In genomic region chr10:133422821-133423771, GRCh38 we compare ENCODE assay signal across 9 cellular contexts. TPM values are rescaled to one million over a fixed set of nuclear protein-coding genes. Genes with fewer than 3 reads are reported as not detected.
DNase-seq lines count a peak whose midpoint lies in the region; ATAC-seq, FAIRE-seq and TF ChIP-seq lines count a peak whose summit lies in the region.
"Had no signal": no experiment of that assay in that cellular context is flagged by ENCODE, and none has a peak within 500 bp of the region (broad histone marks: within the 10 kb centered on the region; RNA-seq: fewer than 3 reads in every experiment).

No MANE protein-coding gene starts in this region.

- peaks cover 27% of the 10 kb centered on the region for H3K36me3 Mint-ChIP-seq in MCF 10A (ENCODE audit: insufficient read depth, unreplicated experiment)

- H3K4me3 ChIP-seq in breast epithelium (peak overlapping the region in 2 of 3 donors; percentile 21 to 59), GM12878 (no peak overlapping the region), right lobe of liver (no peak overlapping the region), upper lobe of right lung (no peak overlapping the region), testis (no peak overlapping the region)

- POLR2A ChIA-PET in MCF 10A (lab: Yijun Ruan, JAX) (no interaction called here), GM12878 (lab: Charles Lee) (interaction anchor here (0.5 kb wide), 1 partner anchor 21 kb away, joined by 3 read pairs; no protein-coding TSS in a partner anchor)

- BruUV-seq in MCF 10A (replicated peaks; lab: Mats Ljungman, UMichigan) = no TSS peak
- no TSS peak for BruUV-seq in GM12878 (replicated peaks; lab: Mats Ljungman, UMichigan)

- no peaks in the 10 kb centered on the region for H3K9me3 Mint-ChIP-seq in MCF 10A (ENCODE audit: unreplicated experiment)

- peaks cover 0 to 3% of the 10 kb centered on the region in 2 donors for H3K27me3 ChIP-seq in breast epithelium
- no peaks in the 10 kb centered on the region for H3K27me3 ChIP-seq in GM12878 (replicated peaks in 1 of 2; ENCODE audit: control insufficient read depth in 2 of 2, insufficient read depth in 2 of 2, low read length in 1 of 2)
- H3K27me3 ChIP-seq in right lobe of liver = no peaks in the 10 kb centered on the region
- H3K27me3 ChIP-seq in upper lobe of right lung = peaks cover 6% of the 10 kb centered on the region
- H3K27me3 ChIP-seq in testis = no peaks in the 10 kb centered on the region

- H3K27ac Mint-ChIP-seq in MCF 10A (ENCODE audit: low read depth, unreplicated experiment) = no peak overlapping the region

- no peak overlapping the region for H3K9ac ChIP-seq in GM12878 (ENCODE audit: control insufficient read depth, insufficient read depth, low read length)

- ATAC-seq in GM12878 = peak; percentile 11
- peak; percentile 13 to 31 (median 28) for ATAC-seq in right lobe of liver
- ATAC-seq in upper lobe of right lung = peak; percentile 9

- no peak for FAIRE-seq in GM12878 (lab: Jason Lieb, UNC)

- 0 out of 2 replicates have a peak overlapping the region, but pooled peaks have one; percentile 3 for H3K4me2 ChIP-seq in GM12878 (ENCODE audit: control insufficient read depth, insufficient read depth)

- in situ Hi-C loops in GM12878 (cut with MboI) = loop anchor here (5.0 kb wide), 1 partner anchor 149 kb away; no protein-coding TSS in a partner anchor

- H4K20me1 ChIP-seq in GM12878 (ENCODE audit: control insufficient read depth, insufficient read depth) = no peaks in the 10 kb centered on the region

- TF ChIP-seq POLR2A in breast epithelium (IDR thresholded peaks at IDR 0.05) = no peak
- TF ChIP-seq POLR2A in GM12878 (IDR thresholded peaks at IDR 0.05; ENCODE audit: low read depth, low read length) = peak; percentile 58
- TF ChIP-seq POLR2A in right lobe of liver (IDR thresholded peaks at IDR 0.05) = no peak
- TF ChIP-seq POLR2A in testis (IDR thresholded peaks at IDR 0.05) = no peak

- DNase-seq in breast epithelium (ENCODE audit: low spot score in 2 of 2) = no peak
- DNase-seq in MCF 10A (ENCODE audit: unreplicated experiment) = no peak
- DNase-seq in GM12878 (ENCODE audit: low read depth, low spot score) = no peak
- peak in 1 of 3 donors; percentile 50 for DNase-seq in right lobe of liver
- DNase-seq in upper lobe of right lung = peak; percentile 63
- no peak for DNase-seq in testis
- DNase-seq in MV-4-11 (lab: John Stamatoyannopoulos, UW) = no peak
- no peak for DNase-seq in T1000 (lab: John Stamatoyannopoulos, UW)
- DNase-seq: NCI-H1694 had no signal

- no peak for TF ChIP-seq EP300 in GM12878 (IDR thresholded peaks at IDR 0.05; ENCODE audit: borderline replicate concordance in 1 of 2, control insufficient read depth in 1 of 2, low read depth in 2 of 2, low read length in 2 of 2)

- no peaks in the 10 kb centered on the region for H3K4me1 Mint-ChIP-seq in MCF 10A (ENCODE audit: insufficient read depth, unreplicated experiment)

- H3K79me2 ChIP-seq in GM12878 (ENCODE audit: control insufficient read depth, insufficient read depth, low read length) = no peaks in the 10 kb centered on the region

- H3K27me3 Mint-ChIP-seq in MCF 10A (ENCODE audit: insufficient read depth, unreplicated experiment) = no peaks in the 10 kb centered on the region

- RAD21 ChIA-PET in GM12878 (lab: Charles Lee; ENCODE audit: unreplicated experiment) = no interaction called here

- WGBS in GM12878 (ENCODE audit: insufficient coverage, insufficient replicate concordance, low lambda C conversion rate, missing lambda C conversion rate) = 27% methylated on average over 39 of the region's 88 CpGs
- WGBS in right lobe of liver (ENCODE audit: insufficient coverage, low coverage, low lambda C conversion rate, missing lambda C conversion rate) = 51% methylated on average over 5 of the region's 88 CpGs
- 18 to 26% methylated on average over 19 to 42 of the region's 88 CpGs for WGBS in testis, 2 donors

- H3K27ac ChIP-seq in breast epithelium = no peak overlapping the region
- H3K27ac ChIP-seq in GM12878 (ENCODE audit: control insufficient read depth, insufficient read depth) = no peak overlapping the region
- no peak overlapping the region for H3K27ac ChIP-seq in right lobe of liver
- no peak overlapping the region for H3K27ac ChIP-seq in upper lobe of right lung
- H3K27ac ChIP-seq in testis = no peak overlapping the region

- intact Hi-C loops in breast epithelium (cut with DNase I; ENCODE audit: low total_unique reads) (no loop called here), MCF 10A (cut with micrococcal nuclease) (no loop called here), GM12878 (cut with micrococcal nuclease; ENCODE audit: unreplicated experiment) (no loop called here), right lobe of liver (cut with DNase I) (loop anchor here in 1 of 2 donors (10.0 kb wide), 1 partner anchor 152 kb away; no protein-coding TSS in a partner anchor), upper lobe of right lung (cut with DNase I) (no loop called here), testis (cut with DNase I; ENCODE audit: low total_unique reads) (loop anchor here (10.0 kb wide), 1 partner anchor 152 kb away; no protein-coding TSS in a partner anchor)

- SMC1A ChIA-PET in GM12878 (lab: Charles Lee; ENCODE audit: uncharacterized antibody, unreplicated experiment) = no interaction called here

- no peak for TF ChIP-seq CTCF in breast epithelium (IDR thresholded peaks at IDR 0.05)
- TF ChIP-seq CTCF in MCF 10A (IDR thresholded peaks at IDR 0.05; ENCODE audit: unreplicated experiment) = no peak
- TF ChIP-seq CTCF in GM12878 (IDR thresholded peaks at IDR 0.05 in 2 of 3, conservative IDR thresholded peaks at IDR 0.05 in 1 of 3; ENCODE audit: control insufficient read depth in 2 of 3, extremely low read depth in 1 of 3, insufficient read depth in 1 of 3, low read depth in 3 of 3, low read length in 3 of 3) = no peak
- TF ChIP-seq CTCF in right lobe of liver (IDR thresholded peaks at IDR 0.05) = no peak
- TF ChIP-seq CTCF in upper lobe of right lung (IDR thresholded peaks at IDR 0.05) = no peak
- TF ChIP-seq CTCF in testis (IDR thresholded peaks at IDR 0.05) = no peak

- CTCF ChIA-PET in MCF 10A (lab: Yijun Ruan, JAX) = interaction anchor here (0.7 kb wide), 1 partner anchor 12 kb away, joined by 3 read pairs; no protein-coding TSS in a partner anchor
- CTCF ChIA-PET in GM12878 (lab: Yijun Ruan, JAX) = no interaction called here

- H2AFZ ChIP-seq in GM12878 (ENCODE audit: control insufficient read depth, low read depth, low read length) = no peak overlapping the region

- no peak for TF ChIP-seq RAD21 in GM12878 (IDR thresholded peaks at IDR 0.05; ENCODE audit: insufficient read depth, low read depth, low read length)

- H3K36me3 ChIP-seq in breast epithelium (no peaks in the 10 kb centered on the region), GM12878 (ENCODE audit: control insufficient read depth in 2 of 2, insufficient read depth in 2 of 2, low read length in 1 of 2) (peaks cover 2 to 17% of the 10 kb centered on the region in 2 experiments; a peak in 3 of 4 replicates), right lobe of liver (no peaks in the 10 kb centered on the region), upper lobe of right lung (peaks cover 19% of the 10 kb centered on the region), testis (ENCODE audit: low read depth, missing control alignments) (no peaks in the 10 kb centered on the region)

- H3K4me1 ChIP-seq in breast epithelium (no peaks in the 10 kb centered on the region), GM12878 (ENCODE audit: control insufficient read depth, insufficient read depth, low read length) (no peaks in the 10 kb centered on the region), right lobe of liver (no peaks in the 10 kb centered on the region), upper lobe of right lung (no peaks in the 10 kb centered on the region), testis (no peaks in the 10 kb centered on the region)

- no peak overlapping the region for H3K4me3 Mint-ChIP-seq in MCF 10A (ENCODE audit: unreplicated experiment)

- H3K9me3 ChIP-seq in breast epithelium = no peaks in the 10 kb centered on the region
- no peaks in the 10 kb centered on the region for H3K9me3 ChIP-seq in GM12878 (replicated peaks; ENCODE audit: control insufficient read depth, insufficient read depth, low read length)
- H3K9me3 ChIP-seq in right lobe of liver = no peaks in the 10 kb centered on the region
- no peaks in the 10 kb centered on the region for H3K9me3 ChIP-seq in upper lobe of right lung
- no peaks in the 10 kb centered on the region for H3K9me3 ChIP-seq in testis

RNA-seq across cellular contexts. Expression of gene SPRN, which starts 1.3 kb away (rescaled TPM):
- total RNA-seq in breast epithelium (under 1 TPM in 1 of 3 donors, not detected in 2; 0.33 TPM), MCF 10A (2022) (not detected in 2 replicates), GM12878 (2014; rRNA removed) (not detected in 2 replicates), GM12878 (2014; rRNA removed; fragmentation: Illumina TruSeq; extraction: Trizol) (not detected in 2 replicates), GM12878 (2021) (not detected in 2 replicates), right lobe of liver (10 to 100 TPM in 2 of 6 experiments, under 1 TPM in 3, not detected in 1; 0.07 to 15.1 (median 0.11) TPM), upper lobe of right lung (not detected), testis (1 to 10 TPM; 1.7 to 1.8 TPM)
- total RNA-seq in GM12878 (2013; cell fraction: nucleolus; rRNA removed) = not detected in 2 replicates
- polyA plus RNA-seq in GM12878 (2011; ENCODE audit: low read depth) = 0.42 TPM
- polyA plus RNA-seq in GM12878 (2011; rRNA removed) (not detected in 2 replicates), GM12878 (2014; fragmentation: Illumina TruSeq; extraction: Trizol) (not detected in 2 replicates), GM12878 (2014; fragmentation: Nextera tagmentation; extraction: Ambion mirVana) (under 1 TPM; 0.03 to 0.15 TPM), GM12878 (2014; rRNA removed) (not detected in 2 replicates), GM12878 (2016; fragmentation: Nextera tagmentation; extraction: Ambion mirVana) (under 1 TPM; 0.78 to 0.96 TPM), testis (ENCODE audit: insufficient read depth, low read depth, low replicate concordance) (2.7 TPM)
- polyA plus RNA-seq in GM12878 (2011; cell fraction: cytosol; rRNA removed) = not detected in 2 replicates
- not detected in 2 replicates for polyA plus RNA-seq in GM12878 (2011; cell fraction: nucleus; rRNA removed)
- polyA plus RNA-seq in GM12878 (2012) = 0.83 and 0.89 TPM in 2 replicates
- not detected in 2 replicates for polyA minus RNA-seq in GM12878 (2011; rRNA and poly(A)+ RNA removed)
- not detected in 2 replicates for polyA minus RNA-seq in GM12878 (2011; cell fraction: cytosol; rRNA and poly(A)+ RNA removed)
- polyA minus RNA-seq in GM12878 (2011; cell fraction: nucleus; rRNA and poly(A)+ RNA removed) = not detected in 2 replicates

RNA-seq across cellular contexts. Expression of gene MTG1, which starts 29.1 kb away (rescaled TPM):
- 10 to 100 TPM; 22.9 to 56.4 (median 37.0) TPM for total RNA-seq in breast epithelium
- 71.6 and 74.3 TPM in 2 replicates for total RNA-seq in MCF 10A (2022)
- total RNA-seq in GM12878 (2013; cell fraction: nucleolus; rRNA removed) = 107 and 127 TPM in 2 replicates
- total RNA-seq in GM12878 (2014; rRNA removed) = 39.6 and 46.6 TPM in 2 replicates
- 34.4 and 41.6 TPM in 2 replicates for total RNA-seq in GM12878 (2014; rRNA removed; fragmentation: Illumina TruSeq; extraction: Trizol)
- total RNA-seq in GM12878 (2021) = 52.8 and 65.8 TPM in 2 replicates
- 17.0 TPM for polyA plus RNA-seq in GM12878 (2011; ENCODE audit: low read depth)
- polyA plus RNA-seq in GM12878 (2011; rRNA removed) = 50.7 and 64.1 TPM in 2 replicates
- 76.9 and 109 TPM in 2 replicates for polyA plus RNA-seq in GM12878 (2011; cell fraction: cytosol; rRNA removed)
- 240 and 347 TPM in 2 replicates for polyA plus RNA-seq in GM12878 (2011; cell fraction: nucleus; rRNA removed)
- 27.9 and 29.1 TPM in 2 replicates for polyA plus RNA-seq in GM12878 (2012)
- polyA plus RNA-seq in GM12878 (2014; fragmentation: Illumina TruSeq; extraction: Trizol) = 46.0 and 60.9 TPM in 2 replicates
- 1 to 10 TPM; 6.2 to 9.2 TPM for polyA plus RNA-seq in GM12878 (2014; fragmentation: Nextera tagmentation; extraction: Ambion mirVana)
- 92.6 and 95.2 TPM in 2 replicates for polyA plus RNA-seq in GM12878 (2014; rRNA removed)
- 100 to 1,000 TPM; 102 to 104 TPM for polyA plus RNA-seq in GM12878 (2016; fragmentation: Nextera tagmentation; extraction: Ambion mirVana)
- polyA minus RNA-seq in GM12878 (2011; rRNA and poly(A)+ RNA removed) = 53.0 and 56.3 TPM in 2 replicates
- 17.9 and 18.8 TPM in 2 replicates for polyA minus RNA-seq in GM12878 (2011; cell fraction: cytosol; rRNA and poly(A)+ RNA removed)
- 34.3 and 67.6 TPM in 2 replicates for polyA minus RNA-seq in GM12878 (2011; cell fraction: nucleus; rRNA and poly(A)+ RNA removed)
- 10 to 100 TPM; 25.1 to 45.7 (median 34.5) TPM for total RNA-seq in right lobe of liver
- total RNA-seq in upper lobe of right lung = 33.0 TPM
- total RNA-seq in testis = 10 to 100 TPM; 72.9 to 84.8 TPM
- 76.1 TPM for polyA plus RNA-seq in testis (ENCODE audit: insufficient read depth, low read depth, low replicate concordance)

RNA-seq across cellular contexts. Expression of gene SCART1, which starts 30.6 kb away (rescaled TPM):
- total RNA-seq in breast epithelium (1 to 10 TPM; 1.4 to 3.7 (median 2.9) TPM), MCF 10A (2022) (0.93 and 1.3 TPM in 2 replicates), GM12878 (2014; rRNA removed) (0.60 and 0.62 TPM in 2 replicates), GM12878 (2014; rRNA removed; fragmentation: Illumina TruSeq; extraction: Trizol) (0.37 and 0.54 TPM in 2 replicates), GM12878 (2021) (1.2 TPM in 2 replicates), right lobe of liver (1 to 10 TPM in 2 of 6 experiments, under 1 TPM in 4; 0.18 to 1.6 (median 0.33) TPM), upper lobe of right lung (2.6 TPM), testis (10 to 100 TPM; 11.6 to 13.1 TPM)
- 27.4 and 36.2 TPM in 2 replicates for total RNA-seq in GM12878 (2013; cell fraction: nucleolus; rRNA removed)
- 0.24 TPM for polyA plus RNA-seq in GM12878 (2011; ENCODE audit: low read depth)
- polyA plus RNA-seq in GM12878 (2011; rRNA removed) (22.0 and 23.1 TPM in 2 replicates), GM12878 (2014; fragmentation: Illumina TruSeq; extraction: Trizol) (0.32 and 0.72 TPM in 2 replicates), GM12878 (2014; fragmentation: Nextera tagmentation; extraction: Ambion mirVana) (under 1 TPM; 0.05 to 0.09 TPM), GM12878 (2014; rRNA removed) (1.2 and 1.5 TPM in 2 replicates), GM12878 (2016; fragmentation: Nextera tagmentation; extraction: Ambion mirVana) (under 1 TPM; 0.11 to 0.31 TPM), testis (ENCODE audit: insufficient read depth, low read depth, low replicate concordance) (1.6 TPM)
- polyA plus RNA-seq in GM12878 (2011; cell fraction: cytosol; rRNA removed) = 15.1 and 20.2 TPM in 2 replicates
- 292 and 335 TPM in 2 replicates for polyA plus RNA-seq in GM12878 (2011; cell fraction: nucleus; rRNA removed)
- 1.3 TPM in 2 replicates for polyA plus RNA-seq in GM12878 (2012)
- polyA minus RNA-seq in GM12878 (2011; rRNA and poly(A)+ RNA removed) = 13.9 and 20.8 TPM in 2 replicates
- polyA minus RNA-seq in GM12878 (2011; cell fraction: cytosol; rRNA and poly(A)+ RNA removed) = 2.9 and 7.2 TPM in 2 replicates
- polyA minus RNA-seq in GM12878 (2011; cell fraction: nucleus; rRNA and poly(A)+ RNA removed) = 44.2 and 54.8 TPM in 2 replicates

RNA-seq across cellular contexts. Expression of gene PAOX, which starts 44.0 kb away (rescaled TPM):
- 10 to 100 TPM in 1 of 3 donors, 1 to 10 TPM in 2; 7.5 to 10.5 (median 8.6) TPM for total RNA-seq in breast epithelium
- 1.2 and 1.8 TPM in 2 replicates for total RNA-seq in MCF 10A (2022)
- 12.1 and 14.7 TPM in 2 replicates for total RNA-seq in GM12878 (2013; cell fraction: nucleolus; rRNA removed)
- 11.7 and 13.8 TPM in 2 replicates for total RNA-seq in GM12878 (2014; rRNA removed)
- 5.5 and 7.2 TPM in 2 replicates for total RNA-seq in GM12878 (2014; rRNA removed; fragmentation: Illumina TruSeq; extraction: Trizol)
- 14.4 and 16.1 TPM in 2 replicates for total RNA-seq in GM12878 (2021)
- 2.5 TPM for polyA plus RNA-seq in GM12878 (2011; ENCODE audit: low read depth)
- 4.3 and 4.7 TPM in 2 replicates for polyA plus RNA-seq in GM12878 (2011; rRNA removed)
- polyA plus RNA-seq in GM12878 (2011; cell fraction: cytosol; rRNA removed) = 6.5 and 7.6 TPM in 2 replicates
- polyA plus RNA-seq in GM12878 (2011; cell fraction: nucleus; rRNA removed) = 9.9 and 13.2 TPM in 2 replicates
- polyA plus RNA-seq in GM12878 (2012) = 7.4 and 8.3 TPM in 2 replicates
- 2.2 and 4.1 TPM in 2 replicates for polyA plus RNA-seq in GM12878 (2014; fragmentation: Illumina TruSeq; extraction: Trizol)
- 1 to 10 TPM; 1.2 to 4.9 TPM for polyA plus RNA-seq in GM12878 (2014; fragmentation: Nextera tagmentation; extraction: Ambion mirVana)
- polyA plus RNA-seq in GM12878 (2014; rRNA removed) = 15.1 and 16.1 TPM in 2 replicates
- polyA plus RNA-seq in GM12878 (2016; fragmentation: Nextera tagmentation; extraction: Ambion mirVana) = 10 to 100 TPM; 20.5 to 22.2 TPM
- 3.2 and 9.8 TPM in 2 replicates for polyA minus RNA-seq in GM12878 (2011; rRNA and poly(A)+ RNA removed)
- 2.8 and 3.9 TPM in 2 replicates for polyA minus RNA-seq in GM12878 (2011; cell fraction: cytosol; rRNA and poly(A)+ RNA removed)
- polyA minus RNA-seq in GM12878 (2011; cell fraction: nucleus; rRNA and poly(A)+ RNA removed) = 5.4 and 5.7 TPM in 2 replicates
- total RNA-seq in right lobe of liver = 10 to 100 TPM in 4 of 6 experiments, 1 to 10 TPM in 2; 9.4 to 15.9 (median 11.9) TPM
- total RNA-seq in upper lobe of right lung = 6.0 TPM
- total RNA-seq in testis = 10 to 100 TPM; 24.8 to 49.5 TPM
- polyA plus RNA-seq in testis (ENCODE audit: insufficient read depth, low read depth, low replicate concordance) = 91.5 TPM

RNA-seq across cellular contexts. Expression of gene ECHS1, which starts 49.9 kb away (rescaled TPM):
- total RNA-seq in breast epithelium (100 to 1,000 TPM in 1 of 3 donors, 10 to 100 TPM in 2; 71.8 to 165 (median 84.2) TPM), MCF 10A (2022) (72.4 and 82.7 TPM in 2 replicates), GM12878 (2014; rRNA removed) (63.5 and 71.4 TPM in 2 replicates), GM12878 (2014; rRNA removed; fragmentation: Illumina TruSeq; extraction: Trizol) (48.0 and 50.8 TPM in 2 replicates), GM12878 (2021) (73.2 and 77.8 TPM in 2 replicates), right lobe of liver (100 to 1,000 TPM; 293 to 780 (median 436) TPM), upper lobe of right lung (55.8 TPM), testis (100 to 1,000 TPM; 104 to 118 TPM)
- total RNA-seq in GM12878 (2013; cell fraction: nucleolus; rRNA removed) = 7.9 and 8.3 TPM in 2 replicates
- polyA plus RNA-seq in GM12878 (2011; ENCODE audit: low read depth) = 52.7 TPM
- polyA plus RNA-seq in GM12878 (2011; rRNA removed) (21.0 and 32.7 TPM in 2 replicates), GM12878 (2014; fragmentation: Illumina TruSeq; extraction: Trizol) (35.6 and 57.1 TPM in 2 replicates), GM12878 (2014; fragmentation: Nextera tagmentation; extraction: Ambion mirVana) (10 to 100 TPM; 55.3 to 67.7 TPM), GM12878 (2014; rRNA removed) (51.9 and 52.6 TPM in 2 replicates), GM12878 (2016; fragmentation: Nextera tagmentation; extraction: Ambion mirVana) (100 to 1,000 TPM; 162 to 164 TPM), testis (ENCODE audit: insufficient read depth, low read depth, low replicate concordance) (118 TPM)
- 49.9 and 52.1 TPM in 2 replicates for polyA plus RNA-seq in GM12878 (2011; cell fraction: cytosol; rRNA removed)
- 45.0 and 46.7 TPM in 2 replicates for polyA plus RNA-seq in GM12878 (2011; cell fraction: nucleus; rRNA removed)
- 60.0 and 70.1 TPM in 2 replicates for polyA plus RNA-seq in GM12878 (2012)
- polyA minus RNA-seq in GM12878 (2011; rRNA and poly(A)+ RNA removed) = 14.8 and 20.7 TPM in 2 replicates
- polyA minus RNA-seq in GM12878 (2011; cell fraction: cytosol; rRNA and poly(A)+ RNA removed) = 15.1 and 18.8 TPM in 2 replicates
- 4.5 and 5.1 TPM in 2 replicates for polyA minus RNA-seq in GM12878 (2011; cell fraction: nucleus; rRNA and poly(A)+ RNA removed)

Comparison
In these comparisons a context has a peak if more than half of its experiments do, and no peak if none do; other contexts are left out.
1. H3K4me3 ChIP-seq: peak in breast epithelium (2 of 3); none in GM12878 (single experiment), right lobe of liver (0 of 3), upper lobe of right lung (single experiment) and testis (0 of 2).
2. Peak in every context shown above with its lines, with median percentiles within 50 percentile points of each other: ATAC-seq.